ENCODE assay signal across 17 cellular contexts in the genomic region with DNA sequence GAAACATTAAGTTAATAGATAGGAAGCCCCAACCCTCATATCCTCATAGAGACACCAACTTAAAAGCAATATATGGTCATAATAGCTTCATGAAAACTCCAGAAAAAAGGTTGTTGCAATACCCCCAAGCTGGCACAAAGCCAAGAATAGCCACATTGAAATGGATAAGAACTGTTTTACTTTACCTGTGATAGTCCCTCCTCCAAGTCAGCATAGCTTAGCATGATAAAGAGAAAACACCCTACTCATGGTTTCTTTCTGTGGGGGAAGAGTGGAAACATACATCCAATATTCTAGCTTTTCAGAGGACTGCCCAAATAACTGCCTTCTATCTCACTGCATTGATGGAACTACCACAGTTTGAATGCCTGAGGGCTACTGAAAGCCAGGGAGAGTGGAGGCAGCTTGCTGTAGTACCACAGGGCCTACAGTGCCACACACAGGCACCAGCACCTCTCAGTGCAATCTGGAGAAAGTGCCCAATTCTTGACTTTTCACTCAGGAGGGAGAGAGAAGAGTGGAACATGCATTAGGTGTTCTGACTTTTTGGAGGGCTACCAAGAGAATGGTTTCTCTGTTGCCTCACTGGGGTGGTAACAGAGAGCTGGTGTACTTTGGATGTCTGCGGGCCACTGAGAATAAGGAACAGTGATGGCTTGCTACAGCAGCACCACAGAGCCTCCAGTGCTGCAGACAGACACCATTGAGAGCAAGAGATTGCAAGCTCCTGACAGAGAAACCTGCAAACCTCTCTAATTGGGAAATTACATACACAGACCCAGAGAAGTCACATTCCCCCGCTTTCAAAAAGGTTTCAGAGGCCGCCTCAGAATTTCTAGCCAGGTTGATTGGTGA.
DNase-seq lines count a peak whose midpoint lies in the region; ATAC-seq, FAIRE-seq and TF ChIP-seq lines count a peak whose summit lies in the region.
"Had no signal": no experiment of that assay in that cellular context is flagged by ENCODE, and none has a peak within 500 bp of the region (broad histone marks: within the 10 kb centered on the region; RNA-seq: fewer than 3 reads in every experiment).

No MANE protein-coding gene starts in this region.

- ATAC-seq in GM23338: peak; percentile 92
- no peak for ATAC-seq in K562
- no peak for ATAC-seq in Right ventricle myocardium inferior
- no peak for ATAC-seq in GM21717 (IDR thresholded peaks at IDR 0.05; ENCODE audit: unreplicated experiment)

- intact Hi-C loops in K562 (cut with micrococcal nuclease) (no loop called here), Right ventricle myocardium inferior (cut with DNase I) (no loop called here)

- H3K4me2 ChIP-seq in GM23338: peak overlapping the region; percentile 62
- no peak overlapping the region for H3K4me2 ChIP-seq in K562 (ENCODE audit: insufficient read depth, low read length)
- H3K4me2 ChIP-seq: BLaER1 had no signal

- no peaks in the 10 kb centered on the region for H3F3A ChIP-seq in GM23338 (replicated peaks; ENCODE audit: low read depth)

- peaks cover 15% of the 10 kb centered on the region for H3K4me1 Mint-ChIP-seq in GM23338
- no peaks in the 10 kb centered on the region for H3K4me1 Mint-ChIP-seq in progenitor cell of endocrine pancreas (ENCODE audit: low read depth)
- H3K4me1 Mint-ChIP-seq: CD8-positive, alpha-beta memory T cell had no signal

- BruUV-seq in K562 (replicated peaks; lab: Mats Ljungman, UMichigan): no TSS peak

- no peak for FAIRE-seq in K562 (lab: Jason Lieb, UNC)
- FAIRE-seq: GM12892, GM19239, H54 had no signal

- H3K9ac ChIP-seq in HUES64 (ENCODE audit: low read depth, low read length) (no peak overlapping the region; the same call in 1 of the 2 replicates), K562 (ENCODE audit: insufficient read depth in 1 of 2, low read depth in 2 of 2, low read length in 2 of 2) (no peak overlapping the region), iPS-20b (ENCODE audit: low read depth, low read length) (peak overlapping the region; percentile 14; the same call in 1 of the 2 replicates)
- H3K9ac ChIP-seq: BLaER1 had no signal

- in situ Hi-C loops in K562 (cut with MboI): no loop called here

- H2AFZ ChIP-seq in GM23338 (peak overlapping the region; percentile 63; the same call in 1 of the 2 replicates), K562 (ENCODE audit: low read depth, low read length) (no peak overlapping the region)

- TF ChIP-seq EP300 in K562 (IDR thresholded peaks at IDR 0.05; ENCODE audit: low read length): no peak

- TF ChIP-seq POLR2A in K562 (conservative IDR thresholded peaks at IDR 0.05): no peak

- no peaks in the 10 kb centered on the region for H3K36me3 ChIP-seq in GM23338 (ENCODE audit: insufficient read depth)
- H3K36me3 ChIP-seq in HUES64 (ENCODE audit: insufficient read depth, low read length): no peaks in the 10 kb centered on the region
- no peaks in the 10 kb centered on the region for H3K36me3 ChIP-seq in K562 (ENCODE audit: control insufficient read depth, insufficient read depth, low read length)
- no peaks in the 10 kb centered on the region for H3K36me3 ChIP-seq in iPS-20b (ENCODE audit: insufficient read depth, low read depth, low read length)
- H3K36me3 ChIP-seq: BLaER1 had no signal

- no peaks in the 10 kb centered on the region for H3K9me2 ChIP-seq in GM23338 (ENCODE audit: insufficient read depth)

- 94% methylated on average over 3 of the region's 3 CpGs for WGBS in HUES64
- WGBS in K562 (ENCODE audit: insufficient coverage, low coverage, missing lambda C conversion rate): 45% methylated on average over 3 of the region's 3 CpGs

- H3K27me3 Mint-ChIP-seq in GM23338 (ENCODE audit: insufficient read depth, low read depth, poor library complexity) (no peaks in the 10 kb centered on the region), progenitor cell of endocrine pancreas (no peaks in the 10 kb centered on the region)
- H3K27me3 Mint-ChIP-seq: CD8-positive, alpha-beta memory T cell had no signal

- H3K9me1 ChIP-seq in K562 (ENCODE audit: control insufficient read depth, insufficient read depth, low read length): no peaks in the 10 kb centered on the region

- H3K9me3 Mint-ChIP-seq in GM23338 (peaks cover 12% of the 10 kb centered on the region), progenitor cell of endocrine pancreas (ENCODE audit: low read depth) (peaks cover 20% of the 10 kb centered on the region)

- CTCF ChIA-PET in K562 (lab: Yijun Ruan, JAX; ENCODE audit: low intra/inter-chr PET ratio): no interaction called here

- H3K27ac Mint-ChIP-seq in GM23338: peak overlapping the region; percentile 86
- no peak overlapping the region for H3K27ac Mint-ChIP-seq in progenitor cell of endocrine pancreas
- H3K27ac Mint-ChIP-seq: CD8-positive, alpha-beta memory T cell had no signal

- H3K9me3 ChIP-seq in HUES64 (ENCODE audit: insufficient read depth, low read depth, low read length) (no peaks in the 10 kb centered on the region), K562 (replicated peaks; ENCODE audit: control insufficient read depth, insufficient read depth, low read depth, low read length) (no peaks in the 10 kb centered on the region), iPS-20b (ENCODE audit: insufficient read depth, low read depth, low read length) (no peaks in the 10 kb centered on the region; the same call in 1 of the 2 replicates)
- H3K9me3 ChIP-seq: Caco-2 had no signal

- H3K79me2 ChIP-seq in GM23338 (replicated peaks; ENCODE audit: insufficient read depth): no peaks in the 10 kb centered on the region
- no peaks in the 10 kb centered on the region for H3K79me2 ChIP-seq in K562 (ENCODE audit: control insufficient read depth, insufficient read depth, low read length)

- H3K4me1 ChIP-seq in GM23338 (ENCODE audit: insufficient read depth) (peaks cover 13% of the 10 kb centered on the region; the same call in 1 of the 2 replicates), HUES64 (ENCODE audit: insufficient read depth, low read length) (peaks cover 11% of the 10 kb centered on the region; the same call in 1 of the 2 replicates), K562 (replicated peaks in 1 of 2; ENCODE audit: control insufficient read depth in 2 of 2, insufficient read depth in 2 of 2, low read length in 2 of 2) (no peaks in the 10 kb centered on the region), iPS-20b (ENCODE audit: insufficient read depth, low read length) (peaks cover 15% of the 10 kb centered on the region; the same call in 1 of the 2 replicates)
- H3K4me1 ChIP-seq: BLaER1, Caco-2 had no signal

- TF ChIP-seq RAD21 in K562 (CRISPR knock-in tag; conservative IDR thresholded peaks at IDR 0.05 in 1 of 2, IDR thresholded peaks at IDR 0.05 in 1 of 2): no peak

- POLR2A ChIA-PET in K562 (lab: Yijun Ruan, JAX): no interaction called here

- H3K36me3 Mint-ChIP-seq in GM23338 (ENCODE audit: low read depth): peaks cover 19% of the 10 kb centered on the region
- H3K36me3 Mint-ChIP-seq in progenitor cell of endocrine pancreas (ENCODE audit: insufficient read depth): peaks cover 12% of the 10 kb centered on the region

- peak overlapping the region; percentile 28 for H3K27ac ChIP-seq in GM23338 (ENCODE audit: low read depth)
- H3K27ac ChIP-seq in HUES64 (ENCODE audit: low read depth, low read length): peak overlapping the region; percentile 53; the same call in 1 of the 2 replicates
- H3K27ac ChIP-seq in K562 (ENCODE audit: extremely low read depth, low read depth, low read length): no peak overlapping the region
- H3K27ac ChIP-seq in iPS-20b (ENCODE audit: low read length): peak overlapping the region; percentile 0
- H3K27ac ChIP-seq: BLaER1 had no signal

- DNase-seq in GM23338 (ENCODE audit: low spot score) (peak; percentile 33), K562 (ENCODE audit: extremely low read depth in 1 of 4, low spot score in 3 of 4) (no peak), Right ventricle myocardium inferior (ENCODE audit: missing footprints) (no peak), progenitor cell of endocrine pancreas (ENCODE audit: low spot score, unreplicated experiment) (no peak)
- DNase-seq: 8988T; AML-193; Caco-2; CD8-positive, alpha-beta memory T cell; DND-41; GDM1 had no signal

- no peaks in the 10 kb centered on the region for H4K20me1 ChIP-seq in GM23338 (replicated peaks; ENCODE audit: insufficient read depth)
- no peaks in the 10 kb centered on the region for H4K20me1 ChIP-seq in K562 (replicated peaks; ENCODE audit: control insufficient read depth, insufficient read depth, low read length)
- H4K20me1 ChIP-seq: BLaER1 had no signal

- H3K27me3 ChIP-seq in GM23338 (ENCODE audit: insufficient read depth) (no peaks in the 10 kb centered on the region), HUES64 (ENCODE audit: insufficient read depth, low read length) (no peaks in the 10 kb centered on the region), K562 (ENCODE audit: control insufficient read depth in 2 of 2, insufficient read depth in 2 of 2, low read length in 2 of 2) (no peaks in the 10 kb centered on the region), iPS-20b (ENCODE audit: insufficient read depth, low read length) (no peaks in the 10 kb centered on the region)
- H3K27me3 ChIP-seq: BLaER1 had no signal

- H3K4me3 ChIP-seq in GM23338 (0 out of 2 replicates have a peak overlapping the region, but pooled peaks have one; percentile 5), HUES64 (ENCODE audit: low read length) (no peak overlapping the region), K562 (no peak overlapping the region), iPS-20b (ENCODE audit: low read length) (peak overlapping the region; percentile 2; the same call in 1 of the 2 replicates)
- H3K4me3 ChIP-seq: BLaER1 had no signal

- TF ChIP-seq CTCF in GM23338 (conservative IDR thresholded peaks at IDR 0.05; ENCODE audit: low read depth in 2 of 2) (0 out of 4 replicates have a peak, but pooled peaks of 1 of the 2 experiments have one; percentile 3), K562 (IDR thresholded peaks at IDR 0.05 in 2 of 3, conservative IDR thresholded peaks at IDR 0.05 in 1 of 3; ENCODE audit: insufficient read depth in 2 of 3, low read depth in 1 of 3, low read length in 3 of 3) (no peak), progenitor cell of endocrine pancreas (IDR thresholded peaks at IDR 0.05; ENCODE audit: unreplicated experiment) (no peak)

- peak overlapping the region; percentile 32; the same call in 1 of the 3 replicates for H3K4me3 Mint-ChIP-seq in GM23338
- no peak overlapping the region for H3K4me3 Mint-ChIP-seq in progenitor cell of endocrine pancreas (ENCODE audit: low read depth)
- H3K4me3 Mint-ChIP-seq: CD8-positive, alpha-beta memory T cell had no signal

TF ChIP-seq in GM23338, 12 proteins besides CTCF, POLR2A, EP300 and RAD21 (continues in another document):
- TF ChIP-seq ZNF114 (CRISPR knock-in tag; IDR thresholded peaks at IDR 0.05): no peak

TF ChIP-seq in K562, 482 proteins besides CTCF, POLR2A, EP300 and RAD21 (continues in another document):
- TF ChIP-seq NFIX (CRISPR knock-in tag; IDR thresholded peaks at IDR 0.05; ENCODE audit: low read depth) (peak; percentile 84), NFIC (IDR thresholded peaks at IDR 0.05) (peak; percentile 91)

Comparison
In these comparisons a context has a peak if more than half of its experiments do, and no peak if none do; other contexts are left out.
1. H3K4me3 ChIP-seq: peak in GM23338 (single experiment) and iPS-20b (single experiment); none in HUES64 (single experiment) and K562 (single experiment).